Comparison of ENCODE assay signal across 8 cellular contexts in the genomic region with DNA sequence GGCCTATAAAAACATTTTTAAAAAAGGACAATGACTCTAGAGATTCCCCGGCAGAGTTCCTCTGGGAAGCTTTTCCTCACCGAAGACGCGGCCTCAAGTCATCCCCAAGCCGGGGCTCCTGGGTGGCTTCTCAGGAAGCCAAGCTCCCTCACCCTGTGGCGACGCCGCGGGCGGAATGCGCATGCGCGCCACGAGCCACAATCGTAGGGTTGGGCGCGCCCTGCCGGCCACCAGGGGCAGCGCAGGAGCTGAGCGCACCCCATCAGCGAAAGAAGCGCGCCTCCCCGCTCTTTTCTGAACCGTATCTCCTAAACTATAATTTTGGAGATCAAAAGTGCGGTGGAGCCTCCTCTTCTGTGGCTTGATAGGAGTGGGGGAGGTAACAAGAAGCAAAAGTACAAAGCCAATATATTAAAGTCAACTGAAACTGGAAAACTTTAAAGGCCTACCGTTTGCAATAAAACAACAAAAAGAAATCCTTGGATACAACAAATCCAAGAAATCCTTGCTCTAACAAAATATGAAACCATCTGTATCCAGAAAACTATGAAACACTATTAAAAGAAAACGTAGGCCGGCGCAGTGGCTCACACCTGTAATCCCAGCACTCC. TPM values are rescaled to one million over a fixed set of nuclear protein-coding genes. Genes with fewer than 3 reads are reported as not detected.
DNase-seq lines count a peak whose midpoint lies in the region; ATAC-seq and TF ChIP-seq lines count a peak whose summit lies in the region.

No MANE protein-coding gene starts in this region.

- ATAC-seq in HG03469 (IDR thresholded peaks at IDR 0.05; ENCODE audit: unreplicated experiment): no peak

- H3K27ac Mint-ChIP-seq in HFFc6 (no peak overlapping the region), nephron (no peak overlapping the region)

- no peak overlapping the region for H3K4me3 Mint-ChIP-seq in HFFc6
- H3K4me3 Mint-ChIP-seq in nephron: no peak overlapping the region

- TF ChIP-seq CTCF in HFFc6 (IDR thresholded peaks at IDR 0.05): peak; percentile 61
- TF ChIP-seq CTCF in nephron (IDR thresholded peaks at IDR 0.05; ENCODE audit: unreplicated experiment in 3 of 3): peak in 2 of 3 experiments; percentile 21 to 24

- H3K9me3 Mint-ChIP-seq in HFFc6 (peaks cover 70% of the 10 kb centered on the region), nephron (peaks cover 38% of the 10 kb centered on the region)

- DNase-seq in HFFc6 (no peak), erythroblast (lab: John Stamatoyannopoulos, UW) (peak; percentile 80 to 84), HK-2 (ENCODE audit: unreplicated experiment) (no peak), MV-4-11 (lab: John Stamatoyannopoulos, UW) (no peak)
- DNase-seq in activated CD8-positive, alpha-beta memory T cell treated with anti-CD3 and anti-CD28 coated beads, Interleukin-2, amount 50 U/mL, for 4 hours: peak; percentile 93
- peak; percentile 76 to 94 (median 86) for DNase-seq in stimulated activated naive CD4-positive, alpha-beta T cell (lab: John Stamatoyannopoulos, UW)

- H3K36me3 Mint-ChIP-seq in HFFc6 (ENCODE audit: low read depth) (peaks cover 10% of the 10 kb centered on the region), nephron (ENCODE audit: low read depth) (peaks cover 14% of the 10 kb centered on the region)

- H3K27me3 Mint-ChIP-seq in HFFc6 (ENCODE audit: insufficient read depth) (peaks cover 6% of the 10 kb centered on the region; the same call in 1 of the 2 replicates), nephron (ENCODE audit: low read depth) (peaks cover 4% of the 10 kb centered on the region)

- TF ChIP-seq POLR2A in erythroblast (IDR thresholded peaks at IDR 0.05; ENCODE audit: low read length): no peak

- H3K4me1 Mint-ChIP-seq in HFFc6 (ENCODE audit: low read depth): no peaks in the 10 kb centered on the region
- no peaks in the 10 kb centered on the region for H3K4me1 Mint-ChIP-seq in nephron

RNA-seq across cellular contexts. Expression of gene CHFR, which starts 17.4 kb away (rescaled TPM):
- 10 to 100 TPM; 23.1 to 30.0 (median 26.2) TPM for total RNA-seq in HFFc6 (2021; fragmentation: NEBNext Ultra II Directional; extraction: Animal tissue kit (Norgen Biotek cat#: 25700))

RNA-seq across cellular contexts. Expression of gene ZNF605, which starts 51.3 kb away (rescaled TPM):
- 10 to 100 TPM in 1 of 6 experiments, 1 to 10 TPM in 5; 6.2 to 11.8 (median 7.6) TPM for total RNA-seq in HFFc6 (2021; fragmentation: NEBNext Ultra II Directional; extraction: Animal tissue kit (Norgen Biotek cat#: 25700))

Comparison
In these comparisons a context has a peak if more than half of its experiments do, and no peak if none do; other contexts are left out.
1. DNase-seq: peak in activated CD8-positive, alpha-beta memory T cell treated with anti-CD3 and anti-CD28 coated beads, Interleukin-2, amount 50 U/mL, for 4 hours (single experiment), erythroblast (2 of 2) and stimulated activated naive CD4-positive, alpha-beta T cell (6 of 6); none in HFFc6 (single experiment), HK-2 (single experiment) and MV-4-11 (single experiment).